ENCODE assay signal across 1 cellular context in genomic region chr1:208170252-208170651, GRCh38.
TF ChIP-seq lines count a peak whose summit lies in the region.

No MANE protein-coding gene starts in this region.

TF ChIP-seq in GM23338, 12 proteins besides CTCF, POLR2A, EP300 and RAD21 (continued from another document):
- no peak for TF ChIP-seq REST (IDR thresholded peaks at IDR 0.05; ENCODE audit: unreplicated experiment)
- no peak for TF ChIP-seq ZNF114 (CRISPR knock-in tag; IDR thresholded peaks at IDR 0.05)
- no peak for TF ChIP-seq CREB1 (CRISPR knock-in tag; IDR thresholded peaks at IDR 0.05; ENCODE audit: low read depth)
